Comparison of ENCODE assay signal across 12 cellular contexts in the genomic region with DNA sequence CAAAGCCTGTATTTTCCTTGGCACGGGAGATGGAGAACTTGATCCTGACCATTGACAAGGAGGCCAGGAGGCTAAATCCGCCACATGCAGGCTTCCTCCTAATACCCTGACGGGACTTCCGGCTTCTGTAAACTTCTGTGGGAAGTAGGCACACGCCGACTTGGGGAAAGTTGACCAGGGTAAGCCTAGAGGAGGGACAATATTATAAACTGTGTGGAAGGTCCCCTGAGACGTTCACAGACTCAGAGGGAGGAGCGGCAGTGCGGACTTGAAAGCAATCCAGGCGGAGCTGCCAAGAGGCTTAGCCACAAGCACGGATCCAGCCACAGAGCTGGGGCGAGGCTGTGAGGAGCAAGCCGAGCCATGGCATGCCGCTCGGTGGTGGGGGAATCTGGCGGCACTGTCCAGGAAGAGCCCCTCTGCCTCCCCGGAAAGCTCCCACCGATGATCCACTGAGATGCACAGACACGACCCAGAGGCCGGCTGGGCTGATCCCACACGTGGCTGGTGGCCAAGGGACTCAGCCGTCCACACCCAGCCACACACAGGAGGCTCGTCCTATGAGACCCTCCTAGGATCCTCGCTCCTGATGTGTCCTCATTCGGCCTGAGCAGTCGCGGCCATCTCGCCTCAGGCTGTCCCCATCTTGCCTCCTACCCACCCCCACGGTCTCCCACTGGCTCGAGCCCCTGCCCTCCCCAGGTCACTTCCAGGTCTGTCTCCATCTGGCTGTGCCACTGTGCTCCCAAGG. TPM values are rescaled to one million over a fixed set of nuclear protein-coding genes. Genes with fewer than 3 reads are reported as not detected.
DNase-seq lines count a peak whose midpoint lies in the region; ATAC-seq, FAIRE-seq and TF ChIP-seq lines count a peak whose summit lies in the region.
"Had no signal": no experiment of that assay in that cellular context is flagged by ENCODE, and none has a peak within 500 bp of the region (broad histone marks: within the 10 kb centered on the region; RNA-seq: fewer than 3 reads in every experiment).

No MANE protein-coding gene starts in this region.

- no peak overlapping the region for H3K4me2 ChIP-seq in PC-9
- no peak overlapping the region for H3K4me2 ChIP-seq in H1 (ENCODE audit: insufficient read depth in 1 of 2, low read depth in 2 of 2, low read length in 2 of 2)
- H3K4me2 ChIP-seq in mesenchymal stem cell (ENCODE audit: low read length, poor library complexity, severe bottlenecking): no peak overlapping the region

- no peak overlapping the region for H3K27ac ChIP-seq in PC-9
- H3K27ac ChIP-seq in H1 (ENCODE audit: low read depth, low read length): no peak overlapping the region
- H3K27ac ChIP-seq in mesenchymal stem cell (ENCODE audit: low read length, poor library complexity, severe bottlenecking): no peak overlapping the region
- H3K27ac ChIP-seq in transverse colon: peak overlapping the region; percentile 22 to 71 (median 45)
- H3K27ac ChIP-seq: VCaP had no signal

- in situ Hi-C loops in transverse colon (cut with MboI; ENCODE audit: low pct_ligation_motif_present in 1 of 4, low pct_unique_long_range_greater_than_20kb in 1 of 4, low sequenced_read_pairs in 3 of 4): no loop called here

- BruUV-seq in PC-9 (replicated peaks; lab: Mats Ljungman, UMichigan): no TSS peak

- no peak overlapping the region for H2AFZ ChIP-seq in PC-9
- H2AFZ ChIP-seq in H1 (ENCODE audit: low read length): no peak overlapping the region
- no peak overlapping the region for H2AFZ ChIP-seq in mesenchymal stem cell (ENCODE audit: low read depth, low read length)

- no peak for ATAC-seq in HG03442 (IDR thresholded peaks at IDR 0.05; ENCODE audit: unreplicated experiment)
- ATAC-seq in GM19455 (IDR thresholded peaks at IDR 0.05; ENCODE audit: unreplicated experiment): no peak
- ATAC-seq: naive thymus-derived CD8-positive, alpha-beta T cell had no signal

- H2AK5ac ChIP-seq in H1 (ENCODE audit: low read depth, low read length) (no peak overlapping the region), mesenchymal stem cell (ENCODE audit: low read length, severe bottlenecking) (no peak overlapping the region)

- no peak overlapping the region for H2BK5ac ChIP-seq in H1 (ENCODE audit: low read depth, low read length)
- no peak overlapping the region for H2BK5ac ChIP-seq in mesenchymal stem cell (ENCODE audit: low read depth, low read length, poor library complexity, severe bottlenecking)

- H3K23ac ChIP-seq in H1 (ENCODE audit: insufficient read length) (no peak overlapping the region), mesenchymal stem cell (ENCODE audit: low read length in 2 of 2) (no peak overlapping the region)

- CTCF ChIA-PET in PC-9 (lab: Charles Lee): no interaction called here
- CTCF ChIA-PET in H1 (lab: Charles Lee; ENCODE audit: partially characterized antibody): interaction anchor here (0.7 kb wide), 1 partner anchor 516 kb away, joined by 4 read pairs; no protein-coding TSS in a partner anchor

- H3K79me1 ChIP-seq in H1 (ENCODE audit: low read depth, low read length) (no peaks in the 10 kb centered on the region), mesenchymal stem cell (replicated peaks; ENCODE audit: low read length, poor library complexity, severe bottlenecking) (no peaks in the 10 kb centered on the region)

- intact Hi-C loops in PC-9 (cut with micrococcal nuclease; ENCODE audit: unreplicated experiment): loop anchor here (2.0 kb wide), 1 partner anchor 43 kb away; no protein-coding TSS in a partner anchor
- intact Hi-C loops in transverse colon (cut with DNase I; ENCODE audit: low total_unique reads): no loop called here

- H3K4me3 ChIP-seq in PC-9 (no peak overlapping the region), H1 (ENCODE audit: extremely low read depth in 1 of 4, insufficient read depth in 2 of 4, low read depth in 3 of 4, low read length in 4 of 4) (no peak overlapping the region), mesenchymal stem cell (ENCODE audit: insufficient read depth in 1 of 2, low read depth in 1 of 2, low read length in 2 of 2) (peak overlapping the region in 1 of 2 experiments; percentile 63), transverse colon (no peak overlapping the region)

- H2BK20ac ChIP-seq in H1 (ENCODE audit: low read length): no peak overlapping the region

- no peak overlapping the region for H3K56ac ChIP-seq in H1 (replicated peaks; ENCODE audit: insufficient read length, low read depth, low read length)

- H3K4me3 Mint-ChIP-seq in activated T-cell treated with anti-CD3 and anti-CD28 coated beads, Interleukin-2, amount 50 U/mL, for 24 hours: no peak overlapping the region

- peaks cover 9% of the 10 kb centered on the region; the same call in 1 of the 2 replicates for H3F3A ChIP-seq in PC-9 (ENCODE audit: insufficient read depth, low read depth)

- no peaks in the 10 kb centered on the region for H3K79me2 ChIP-seq in PC-9 (ENCODE audit: low read depth)
- no peaks in the 10 kb centered on the region for H3K79me2 ChIP-seq in H1 (ENCODE audit: control insufficient read depth in 1 of 2, insufficient read depth in 2 of 2, low read length in 2 of 2)

- peak overlapping the region; percentile 71; the same call in 1 of the 2 replicates for H4K8ac ChIP-seq in H1 (ENCODE audit: extremely low read depth, insufficient read depth, low read length)
- no peak overlapping the region for H4K8ac ChIP-seq in mesenchymal stem cell (ENCODE audit: low read length)

- no peaks in the 10 kb centered on the region for H3K9me3 ChIP-seq in PC-9 (ENCODE audit: insufficient read depth, low read depth)
- H3K9me3 ChIP-seq in H1 (ENCODE audit: insufficient read depth in 2 of 2, low read depth in 1 of 2, low read length in 1 of 2): no peaks in the 10 kb centered on the region
- no peaks in the 10 kb centered on the region for H3K9me3 ChIP-seq in mesenchymal stem cell (ENCODE audit: control insufficient read depth, low read length)
- H3K9me3 ChIP-seq in transverse colon: no peaks in the 10 kb centered on the region

- H3K4me1 Mint-ChIP-seq in activated T-cell treated with anti-CD3 and anti-CD28 coated beads, Interleukin-2, amount 50 U/mL, for 24 hours (ENCODE audit: low read depth): peaks cover 7% of the 10 kb centered on the region

- no peak for TF ChIP-seq RAD21 in H1 (IDR thresholded peaks at IDR 0.05 in 1 of 2, conservative IDR thresholded peaks at IDR 0.05 in 1 of 2; ENCODE audit: low read depth in 2 of 2, low read length in 2 of 2)

- H3K27ac Mint-ChIP-seq in activated T-cell treated with anti-CD3 and anti-CD28 coated beads, Interleukin-2, amount 50 U/mL, for 24 hours: no peak overlapping the region

- H3K9me3 Mint-ChIP-seq in activated T-cell treated with anti-CD3 and anti-CD28 coated beads, Interleukin-2, amount 50 U/mL, for 24 hours: no peaks in the 10 kb centered on the region
- H3K9me3 Mint-ChIP-seq: naive thymus-derived CD8-positive, alpha-beta T cell had no signal

- POLR2A ChIA-PET in PC-9 (lab: Charles Lee; ENCODE audit: unreplicated experiment) (no interaction called here), H1 (lab: Charles Lee; ENCODE audit: partially characterized antibody) (no interaction called here)

- FAIRE-seq in H1 (lab: Jason Lieb, UNC): no peak
- FAIRE-seq: GM18507 had no signal

- no peaks in the 10 kb centered on the region for H3K9me2 ChIP-seq in PC-9 (ENCODE audit: insufficient read depth)

- peaks cover 11% of the 10 kb centered on the region for H3K27me3 Mint-ChIP-seq in activated T-cell treated with anti-CD3 and anti-CD28 coated beads, Interleukin-2, amount 50 U/mL, for 24 hours

- WGBS in H1 (ENCODE audit: extremely low coverage in 1 of 2, insufficient coverage in 1 of 2, insufficient read length in 1 of 2, insufficient replicate concordance in 2 of 2, low coverage in 1 of 2, low lambda C conversion rate in 2 of 2, missing lambda C conversion rate in 1 of 2), 2 experiments: 88% methylated on average over 28 of the region's 30 CpGs; no CpG with 5 or more reads in 1 of the 2 experiments
- WGBS in mesenchymal stem cell: 91% methylated on average over 29 of the region's 30 CpGs
- 77% methylated on average over 30 of the region's 30 CpGs; no CpG with 5 or more reads in 1 of the 2 donors for WGBS in transverse colon (ENCODE audit: low coverage in 1 of 2), 2 donors

- H3K36me3 ChIP-seq in PC-9 (ENCODE audit: low read depth) (no peaks in the 10 kb centered on the region), H1 (ENCODE audit: control insufficient read depth in 2 of 4, insufficient read depth in 4 of 4, low read length in 3 of 4) (no peaks in the 10 kb centered on the region), mesenchymal stem cell (ENCODE audit: control insufficient read depth in 1 of 2, insufficient read depth in 2 of 2, low read depth in 1 of 2, low read length in 2 of 2) (no peaks in the 10 kb centered on the region), transverse colon (no peaks in the 10 kb centered on the region)

- H4K5ac ChIP-seq in H1 (ENCODE audit: insufficient read length, low read depth, low read length): no peak overlapping the region

- H2BK12ac ChIP-seq in H1 (ENCODE audit: low read depth, low read length) (no peak overlapping the region), mesenchymal stem cell (ENCODE audit: low read length in 2 of 2) (no peak overlapping the region)

- H2BK15ac ChIP-seq in H1 (ENCODE audit: low read length): no peak overlapping the region; the same call in 1 of the 2 replicates
- no peak overlapping the region for H2BK15ac ChIP-seq in mesenchymal stem cell (ENCODE audit: low read depth, poor library complexity, severe bottlenecking)

- TF ChIP-seq POLR2A in H1 (IDR thresholded peaks at IDR 0.05; ENCODE audit: control extremely low read depth in 1 of 2, low read depth in 2 of 2, low read length in 2 of 2) (no peak), transverse colon (IDR thresholded peaks at IDR 0.05) (no peak)

- H3K14ac ChIP-seq in H1 (ENCODE audit: insufficient read length): no peak overlapping the region
- H3K14ac ChIP-seq in mesenchymal stem cell (ENCODE audit: low read length in 2 of 2): no peak overlapping the region

- H2BK120ac ChIP-seq in H1 (replicated peaks; ENCODE audit: low read depth, low read length) (no peak overlapping the region), mesenchymal stem cell (ENCODE audit: low read depth, low read length) (no peak overlapping the region)

- H4K91ac ChIP-seq in H1 (replicated peaks; ENCODE audit: insufficient read length, low read length): no peak overlapping the region
- peak overlapping the region; percentile 48 for H4K91ac ChIP-seq in mesenchymal stem cell (ENCODE audit: low read length)

- TF ChIP-seq EP300 in H1 (IDR thresholded peaks at IDR 0.05; ENCODE audit: borderline replicate concordance in 1 of 2, low read depth in 2 of 2, low read length in 2 of 2) (no peak), transverse colon (IDR thresholded peaks at IDR 0.05; ENCODE audit: low read depth) (no peak)

- no peaks in the 10 kb centered on the region for H3K36me3 Mint-ChIP-seq in activated T-cell treated with anti-CD3 and anti-CD28 coated beads, Interleukin-2, amount 50 U/mL, for 24 hours (ENCODE audit: low read depth)
- H3K36me3 Mint-ChIP-seq: naive thymus-derived CD8-positive, alpha-beta T cell had no signal

- no peak overlapping the region for H3K18ac ChIP-seq in H1 (ENCODE audit: extremely low read depth, low read length)
- H3K18ac ChIP-seq in mesenchymal stem cell (ENCODE audit: low read depth in 1 of 2, low read length in 2 of 2): no peak overlapping the region

- no peaks in the 10 kb centered on the region for H4K20me1 ChIP-seq in PC-9 (ENCODE audit: insufficient read depth)
- no peaks in the 10 kb centered on the region for H4K20me1 ChIP-seq in H1 (replicated peaks in 1 of 2; ENCODE audit: control insufficient read depth in 1 of 2, insufficient read depth in 2 of 2, low read length in 2 of 2)

- TF ChIP-seq CTCF in PC-9 (conservative IDR thresholded peaks at IDR 0.05) (no peak), H1 (IDR thresholded peaks at IDR 0.05; ENCODE audit: control extremely low read depth in 1 of 3, insufficient read depth in 1 of 3, low read depth in 1 of 3, low read length in 3 of 3) (no peak), transverse colon (IDR thresholded peaks at IDR 0.05) (no peak)

- H3K27me3 ChIP-seq in PC-9 (ENCODE audit: insufficient read depth, low read depth) (peaks cover 18% of the 10 kb centered on the region), H1 (replicated peaks in 1 of 4; ENCODE audit: control insufficient read depth in 3 of 4, extremely low read depth in 1 of 4, insufficient read depth in 3 of 4, low read length in 3 of 4) (no peaks in the 10 kb centered on the region), mesenchymal stem cell (ENCODE audit: control insufficient read depth in 1 of 2, insufficient read depth in 1 of 2, low read length in 2 of 2) (peaks cover 4 to 8% of the 10 kb centered on the region in 2 experiments), transverse colon (no peaks in the 10 kb centered on the region)

- H3K4ac ChIP-seq in H1 (replicated peaks; ENCODE audit: insufficient read length, low read depth, low read length) (no peak overlapping the region), mesenchymal stem cell (ENCODE audit: low read depth in 1 of 2, low read length in 2 of 2) (peak overlapping the region in 1 of 2 experiments; percentile 77)

- H3K4me1 ChIP-seq in PC-9 (replicated peaks; ENCODE audit: insufficient read depth) (peaks cover 14% of the 10 kb centered on the region), H1 (replicated peaks in 1 of 4; ENCODE audit: control insufficient read depth in 3 of 4, insufficient read depth in 4 of 4, low read length in 3 of 4) (peaks cover 0 to 1% (median 0%) of the 10 kb centered on the region in 4 experiments; a peak in 2 of 7 replicates), mesenchymal stem cell (ENCODE audit: control insufficient read depth, insufficient read depth, low read depth, low read length) (peaks cover 7% of the 10 kb centered on the region), transverse colon (peaks cover 0 to 4% (median 0%) of the 10 kb centered on the region in 4 donors)

- DNase-seq in PC-9: peak; percentile 34 to 35
- DNase-seq in H1 (ENCODE audit: low read depth in 1 of 2, low spot score in 2 of 2): no peak
- no peak for DNase-seq in mesenchymal stem cell
- DNase-seq in transverse colon: peak; percentile 18
- no peak for DNase-seq in OCI-M1 (lab: John Stamatoyannopoulos, UW)
- no peak for DNase-seq in activated T-cell treated with anti-CD3 and anti-CD28 coated beads, Interleukin-2, amount 50 U/mL, for 24 hours
- DNase-seq: naive thymus-derived CD8-positive, alpha-beta T cell; NCI-H1694 treated with DMSO at 0.1 percent for 48 hours had no signal

- no peak overlapping the region for H3K9ac ChIP-seq in H1 (replicated peaks in 1 of 4; ENCODE audit: extremely low read depth in 1 of 4, low read depth in 3 of 4, low read length in 3 of 4)
- H3K9ac ChIP-seq in mesenchymal stem cell (ENCODE audit: low read length): peak overlapping the region; percentile 86

- no peaks in the 10 kb centered on the region for H3K23me2 ChIP-seq in H1 (ENCODE audit: low read depth, low read length)

RNA-seq across cellular contexts. Expression of gene INSIG1, which starts 40.0 kb away (rescaled TPM):
- total RNA-seq in PC-9 (2021): 75.7 and 103 TPM in 2 replicates
- 40.0 and 44.7 TPM in 2 replicates for total RNA-seq in H1 (2021; fragmentation: NEBNext Ultra II Directional; extraction: Animal tissue kit (Norgen Biotek cat#: 25700))
- 58.4 and 68.1 TPM in 2 replicates for polyA plus RNA-seq in H1 (2011; rRNA removed)
- 47.8 TPM for polyA plus RNA-seq in H1 (2011; cell fraction: cytosol; rRNA removed)
- 41.8 TPM for polyA plus RNA-seq in H1 (2011; cell fraction: nucleus; rRNA removed)
- 32.4 to 45.3 TPM (median 36.5 TPM) in 4 replicates for polyA plus RNA-seq in H1 (2012, experiment 1 of 2)
- polyA plus RNA-seq in H1 (2012, experiment 2 of 2): 27.0 TPM
- 102 TPM for polyA plus RNA-seq in H1 (2013, experiment 1 of 2)
- 129 TPM for polyA plus RNA-seq in H1 (2013, experiment 2 of 2)
- polyA minus RNA-seq in H1 (2011; rRNA and poly(A)+ RNA removed): 42.3 and 43.0 TPM in 2 replicates
- 48.4 TPM for polyA minus RNA-seq in H1 (2011; cell fraction: cytosol; rRNA and poly(A)+ RNA removed)
- 47.7 TPM for polyA minus RNA-seq in H1 (2011; cell fraction: nucleus; rRNA and poly(A)+ RNA removed)
- polyA plus RNA-seq in mesenchymal stem cell (2013, experiment 1 of 2): 274 TPM
- polyA plus RNA-seq in mesenchymal stem cell (2013, experiment 2 of 2): 281 TPM
- total RNA-seq in transverse colon: 10 to 100 TPM; 28.7 to 65.5 (median 45.0) TPM

Comparison
In these comparisons a context has a peak if more than half of its experiments do, and no peak if none do; other contexts are left out.
1. DNase-seq: peak in PC-9 (2 of 2) and transverse colon (single experiment); none in H1 (0 of 2), mesenchymal stem cell (single experiment), OCI-M1 (single experiment) and activated T-cell treated with anti-CD3 and anti-CD28 coated beads, Interleukin-2, amount 50 U/mL, for 24 hours (single experiment).
2. H3K27ac ChIP-seq: peak in transverse colon (4 of 4); none in PC-9 (single experiment), H1 (single experiment) and mesenchymal stem cell (single experiment).